In the genomic region with DNA sequence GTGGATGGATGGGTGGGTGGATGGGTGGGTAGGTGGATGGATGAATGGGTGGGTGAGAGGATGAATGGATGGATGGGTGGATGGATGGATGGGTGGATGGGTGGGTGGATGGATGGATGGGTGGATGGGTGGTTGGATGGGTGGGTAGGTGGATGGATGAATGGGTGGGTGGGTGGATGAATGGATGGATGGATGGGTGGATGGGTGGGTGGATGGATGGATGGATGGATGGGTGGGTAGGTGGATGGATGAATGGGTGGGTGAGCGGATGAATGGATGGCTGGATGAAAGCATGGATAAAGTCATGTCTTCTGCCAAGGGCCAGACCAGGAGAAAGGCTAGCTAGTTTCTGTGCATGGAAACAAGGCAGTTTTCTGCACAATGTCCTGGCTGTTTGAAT, we compare ENCODE assay signal across 7 cellular contexts. TPM values are rescaled to one million over a fixed set of nuclear protein-coding genes. Genes with fewer than 3 reads are reported as not detected.
"Had no signal": no experiment of that assay in that cellular context is flagged by ENCODE, and none has a peak within 500 bp of the region (broad histone marks: within the 10 kb centered on the region; RNA-seq: fewer than 3 reads in every experiment).

No MANE protein-coding gene starts in this region.

RNA-seq across cellular contexts. Expression of a gene that starts 35.8 kb away (rescaled TPM):
- total RNA-seq: GM23248, GM23338, H4, HFFc6 had no signal
- polyA plus RNA-seq: GM23248 had no signal

RNA-seq across cellular contexts. Expression of a gene that starts 46.9 kb away (rescaled TPM):
- total RNA-seq: GM23248, GM23338, H1, H4, H7, H9, HFFc6 had no signal
- polyA plus RNA-seq: GM23248, H1 had no signal
